Comparison of ENCODE assay signal across 1 cellular context in the genomic region with DNA sequence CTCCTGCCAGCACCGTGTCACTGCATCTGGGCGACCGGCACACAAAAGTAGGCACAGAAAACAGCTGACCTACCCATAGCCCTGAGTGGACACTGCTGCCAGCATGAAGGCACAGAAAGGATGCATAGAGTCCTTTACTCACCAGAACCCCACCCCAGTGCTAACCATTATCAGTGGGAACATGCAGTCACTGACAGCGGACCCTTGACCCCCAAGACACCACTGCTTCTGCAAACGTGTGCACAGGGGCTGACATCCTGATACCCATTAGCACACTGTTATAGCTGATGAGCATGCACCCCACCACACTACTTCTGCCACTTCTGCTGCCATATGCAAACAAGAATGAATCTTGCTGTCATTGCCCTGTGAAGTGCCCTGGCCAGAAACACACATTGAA.
TF ChIP-seq lines count a peak whose summit lies in the region.

No MANE protein-coding gene starts in this region.

TF ChIP-seq in K562, 482 proteins besides CTCF, POLR2A, EP300 and RAD21 (continued from another document):
- TF ChIP-seq ZNF551 (CRISPR knock-in tag; IDR thresholded peaks at IDR 0.05) (no peak), NUFIP1 (IDR thresholded peaks at IDR 0.05; ENCODE audit: partially characterized antibody) (no peak), ZNF23 (CRISPR knock-in tag; IDR thresholded peaks at IDR 0.05) (no peak), TAL1 (IDR thresholded peaks at IDR 0.05) (peak; percentile 18; the same call in 1 of the 2 replicates), CBFA2T3 (IDR thresholded peaks at IDR 0.05) (peak; percentile 64), HNRNPH1 (optimal IDR thresholded peaks at IDR 0.05; ENCODE audit: low read depth, low read length) (no peak), ZNF174 (CRISPR knock-in tag; IDR thresholded peaks at IDR 0.05) (no peak), ZFP1 (CRISPR knock-in tag; IDR thresholded peaks at IDR 0.05) (no peak), BCOR (IDR thresholded peaks at IDR 0.05) (no peak), HNRNPUL1 (IDR thresholded peaks at IDR 0.05; ENCODE audit: low read length) (no peak), TCF3 (CRISPR knock-in tag; IDR thresholded peaks at IDR 0.05) (peak; percentile 40), ELF2 (CRISPR knock-in tag; IDR thresholded peaks at IDR 0.05) (no peak), CBFA2T2 (conservative IDR thresholded peaks at IDR 0.05) (0 out of 2 replicates have a peak, but pooled peaks have one; percentile 40), NCOR1 (IDR thresholded peaks at IDR 0.05) (no peak), HNRNPK (IDR thresholded peaks at IDR 0.05; ENCODE audit: low read depth, low read length, poor library complexity, severe bottlenecking) (no peak), RAD51 (IDR thresholded peaks at IDR 0.05; ENCODE audit: borderline replicate concordance, low read depth) (no peak)
- TF ChIP-seq, protein P1, sequence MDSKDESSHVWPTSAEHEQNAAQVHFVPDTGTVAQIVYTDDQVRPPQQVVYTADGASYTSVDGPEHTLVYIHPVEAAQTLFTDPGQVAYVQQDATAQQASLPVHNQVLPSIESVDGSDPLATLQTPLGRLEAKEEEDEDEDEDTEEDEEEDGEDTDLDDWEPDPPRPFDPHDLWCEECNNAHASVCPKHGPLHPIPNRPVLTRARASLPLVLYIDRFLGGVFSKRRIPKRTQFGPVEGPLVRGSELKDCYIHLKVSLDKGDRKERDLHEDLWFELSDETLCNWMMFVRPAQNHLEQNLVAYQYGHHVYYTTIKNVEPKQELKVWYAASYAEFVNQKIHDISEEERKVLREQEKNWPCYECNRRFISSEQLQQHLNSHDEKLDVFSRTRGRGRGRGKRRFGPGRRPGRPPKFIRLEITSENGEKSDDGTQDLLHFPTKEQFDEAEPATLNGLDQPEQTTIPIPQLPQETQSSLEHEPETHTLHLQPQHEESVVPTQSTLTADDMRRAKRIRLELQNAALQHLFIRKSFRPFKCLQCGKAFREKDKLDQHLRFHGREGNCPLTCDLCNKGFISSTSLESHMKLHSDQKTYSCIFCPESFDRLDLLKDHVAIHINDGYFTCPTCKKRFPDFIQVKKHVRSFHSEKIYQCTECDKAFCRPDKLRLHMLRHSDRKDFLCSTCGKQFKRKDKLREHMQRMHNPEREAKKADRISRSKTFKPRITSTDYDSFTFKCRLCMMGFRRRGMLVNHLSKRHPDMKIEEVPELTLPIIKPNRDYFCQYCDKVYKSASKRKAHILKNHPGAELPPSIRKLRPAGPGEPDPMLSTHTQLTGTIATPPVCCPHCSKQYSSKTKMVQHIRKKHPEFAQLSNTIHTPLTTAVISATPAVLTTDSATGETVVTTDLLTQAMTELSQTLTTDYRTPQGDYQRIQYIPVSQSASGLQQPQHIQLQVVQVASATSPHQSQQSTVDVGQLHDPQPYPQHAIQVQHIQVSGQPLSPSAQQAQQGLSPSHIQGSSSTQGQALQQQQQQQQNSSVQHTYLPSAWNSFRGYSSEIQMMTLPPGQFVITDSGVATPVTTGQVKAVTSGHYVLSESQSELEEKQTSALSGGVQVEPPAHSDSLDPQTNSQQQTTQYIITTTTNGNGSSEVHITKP (IDR thresholded peaks at IDR 0.05; ENCODE audit: partially characterized antibody), result no peak
- TF ChIP-seq, protein P2, sequence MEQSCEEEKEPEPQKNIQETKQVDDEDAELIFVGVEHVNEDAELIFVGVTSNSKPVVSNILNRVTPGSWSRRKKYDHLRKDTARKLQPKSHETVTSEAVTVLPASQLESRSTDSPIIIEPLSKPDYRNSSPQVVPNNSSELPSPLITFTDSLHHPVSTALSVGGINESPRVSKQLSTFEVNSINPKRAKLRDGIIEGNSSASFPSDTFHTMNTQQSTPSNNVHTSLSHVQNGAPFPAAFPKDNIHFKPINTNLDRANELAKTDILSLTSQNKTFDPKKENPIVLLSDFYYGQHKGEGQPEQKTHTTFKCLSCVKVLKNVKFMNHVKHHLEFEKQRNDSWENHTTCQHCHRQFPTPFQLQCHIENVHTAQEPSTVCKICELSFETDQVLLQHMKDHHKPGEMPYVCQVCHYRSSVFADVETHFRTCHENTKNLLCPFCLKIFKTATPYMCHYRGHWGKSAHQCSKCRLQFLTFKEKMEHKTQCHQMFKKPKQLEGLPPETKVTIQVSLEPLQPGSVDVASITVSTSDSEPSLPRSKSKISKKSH (CRISPR knock-in tag; IDR thresholded peaks at IDR 0.05), result no peak
- TF ChIP-seq, protein P3, sequence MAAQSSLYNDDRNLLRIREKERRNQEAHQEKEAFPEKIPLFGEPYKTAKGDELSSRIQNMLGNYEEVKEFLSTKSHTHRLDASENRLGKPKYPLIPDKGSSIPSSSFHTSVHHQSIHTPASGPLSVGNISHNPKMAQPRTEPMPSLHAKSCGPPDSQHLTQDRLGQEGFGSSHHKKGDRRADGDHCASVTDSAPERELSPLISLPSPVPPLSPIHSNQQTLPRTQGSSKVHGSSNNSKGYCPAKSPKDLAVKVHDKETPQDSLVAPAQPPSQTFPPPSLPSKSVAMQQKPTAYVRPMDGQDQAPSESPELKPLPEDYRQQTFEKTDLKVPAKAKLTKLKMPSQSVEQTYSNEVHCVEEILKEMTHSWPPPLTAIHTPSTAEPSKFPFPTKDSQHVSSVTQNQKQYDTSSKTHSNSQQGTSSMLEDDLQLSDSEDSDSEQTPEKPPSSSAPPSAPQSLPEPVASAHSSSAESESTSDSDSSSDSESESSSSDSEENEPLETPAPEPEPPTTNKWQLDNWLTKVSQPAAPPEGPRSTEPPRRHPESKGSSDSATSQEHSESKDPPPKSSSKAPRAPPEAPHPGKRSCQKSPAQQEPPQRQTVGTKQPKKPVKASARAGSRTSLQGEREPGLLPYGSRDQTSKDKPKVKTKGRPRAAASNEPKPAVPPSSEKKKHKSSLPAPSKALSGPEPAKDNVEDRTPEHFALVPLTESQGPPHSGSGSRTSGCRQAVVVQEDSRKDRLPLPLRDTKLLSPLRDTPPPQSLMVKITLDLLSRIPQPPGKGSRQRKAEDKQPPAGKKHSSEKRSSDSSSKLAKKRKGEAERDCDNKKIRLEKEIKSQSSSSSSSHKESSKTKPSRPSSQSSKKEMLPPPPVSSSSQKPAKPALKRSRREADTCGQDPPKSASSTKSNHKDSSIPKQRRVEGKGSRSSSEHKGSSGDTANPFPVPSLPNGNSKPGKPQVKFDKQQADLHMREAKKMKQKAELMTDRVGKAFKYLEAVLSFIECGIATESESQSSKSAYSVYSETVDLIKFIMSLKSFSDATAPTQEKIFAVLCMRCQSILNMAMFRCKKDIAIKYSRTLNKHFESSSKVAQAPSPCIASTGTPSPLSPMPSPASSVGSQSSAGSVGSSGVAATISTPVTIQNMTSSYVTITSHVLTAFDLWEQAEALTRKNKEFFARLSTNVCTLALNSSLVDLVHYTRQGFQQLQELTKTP (IDR thresholded peaks at IDR 0.05; ENCODE audit: low read depth in 1 of 2, partially characterized antibody in 2 of 2), result no peak
